In genomic region chr3:67296039-67296892, GRCh38 we compare ENCODE assay signal across 25 cellular contexts.
DNase-seq lines count a peak whose midpoint lies in the region; TF ChIP-seq lines count a peak whose summit lies in the region.
"Had no signal": no experiment of that assay in that cellular context is flagged by ENCODE, and none has a peak within 500 bp of the region (broad histone marks: within the 10 kb centered on the region; RNA-seq: fewer than 3 reads in every experiment).

No MANE protein-coding gene starts in this region.

- TF ChIP-seq RAD21 in Ishikawa (IDR thresholded peaks at IDR 0.05; ENCODE audit: low read depth): no peak

- peak; percentile 91 for TF ChIP-seq EP300 in Ishikawa (IDR thresholded peaks at IDR 0.05; ENCODE audit: borderline replicate concordance)

- DNase-seq in Caki2 (ENCODE audit: low read depth): peak; percentile 6
- peak; percentile 74 for DNase-seq in glomerular visceral epithelial cell (ENCODE audit: extremely low spot score)
- DNase-seq in left kidney (ENCODE audit: low read depth, low spot score): peak; percentile 60
- no peak for DNase-seq in NCI-H1092 treated with DMSO at 0.1 percent for 48 hours (lab: John Stamatoyannopoulos, UW)
- DNase-seq in anterior cingulate cortex (lab: John Stamatoyannopoulos, UW): no peak
- no peak for DNase-seq in NCI-H1092 (lab: John Stamatoyannopoulos, UW)
- DNase-seq in AG08395 (ENCODE audit: low spot score): no peak
- DNase-seq: activated B cell treated with CpG ODN at 0.5 μM for 24 hours; activated CD4-positive, alpha-beta T cell treated with anti-CD3 and anti-CD28 coated beads, Interleukin-2, amount 50 U/mL, for 1 hour; activated T-cell treated with anti-CD3 and anti-CD28 coated beads, Interleukin-2, amount 50 U/mL, for 72 hours; body of pancreas; DMS79 treated with DMSO at 0.1 percent for 48 hours; effector memory CD8-positive, alpha-beta T cell; GF-D8; GOT3; left colon; NCI-H1048; NCI-H187 treated with DMSO at 0.1 percent for 48 hours; NCI-H2171; NCI-H510A; ovary; RPMI8226; small intestine; stimulated activated naive CD4-positive, alpha-beta T cell had no signal

- in situ Hi-C loops in Caki2 (cut with HindIII; ENCODE audit: low pct_unique_long_range_greater_than_20kb, low sequenced_read_pairs): no loop called here

TF ChIP-seq in Ishikawa, 13 proteins besides CTCF, POLR2A, EP300 and RAD21:
- TF ChIP-seq USF1 (IDR thresholded peaks at IDR 0.05) (no peak), TCF12 (IDR thresholded peaks at IDR 0.05; ENCODE audit: low read depth) (peak; percentile 84), CREB1 (IDR thresholded peaks at IDR 0.05; ENCODE audit: low read depth) (no peak), MAX (IDR thresholded peaks at IDR 0.05) (peak; percentile 50; the same call in 1 of the 2 replicates), TEAD4 (IDR thresholded peaks at IDR 0.05) (peak; percentile 91), REST (IDR thresholded peaks at IDR 0.05; ENCODE audit: low read depth) (no peak), FOXM1 (IDR thresholded peaks at IDR 0.05; ENCODE audit: borderline replicate concordance, low read depth) (peak; percentile 58; the same call in 1 of the 2 replicates), CEBPB (IDR thresholded peaks at IDR 0.05) (peak; percentile 84), NFIC (IDR thresholded peaks at IDR 0.05) (peak; percentile 44; the same call in 1 of the 2 replicates)

Comparison
In these comparisons a context has a peak if more than half of its experiments do, and no peak if none do; other contexts are left out.
1. DNase-seq: peak in Caki2 (single experiment), glomerular visceral epithelial cell (single experiment) and left kidney (single experiment); none in NCI-H1092 treated with DMSO at 0.1 percent for 48 hours (single experiment), anterior cingulate cortex (0 of 58), NCI-H1092 (single experiment) and AG08395 (single experiment).